8 cellular contexts compared by ENCODE assay signal in genomic region chr20:45813006-45813340, GRCh38. TPM values are rescaled to one million over a fixed set of nuclear protein-coding genes. Genes with fewer than 3 reads are reported as not detected.
DNase-seq lines count a peak whose midpoint lies in the region; ATAC-seq and TF ChIP-seq lines count a peak whose summit lies in the region.

No MANE protein-coding gene starts in this region.

- peak overlapping the region; percentile 59 for H2AFZ ChIP-seq in KMS-11 (ENCODE audit: low read depth)

- H3K4me3 ChIP-seq in BLaER1 (peak overlapping the region; percentile 78), KMS-11 (IDR thresholded peaks at IDR 0.05; ENCODE audit: insufficient read depth, low read depth, low read length) (no peak overlapping the region), choroid plexus epithelial cell (ENCODE audit: low read depth, low read length) (peak overlapping the region; percentile 78)

- H3K9me3 Mint-ChIP-seq in natural killer cell treated with Interleukin-12 subunit alpha and Interleukin-12 subunit beta and Interleukin-15 and Interleukin-18, amount 100 ng/mL, for 72 hours, result no peaks in the 10 kb centered on the region

- TF ChIP-seq CTCF in KMS-11 (conservative IDR thresholded peaks at IDR 0.05; ENCODE audit: low read depth, low read length) (no peak), choroid plexus epithelial cell (conservative IDR thresholded peaks at IDR 0.05; ENCODE audit: low read depth, low read length) (no peak)

- H4K20me1 ChIP-seq in BLaER1, result no peaks in the 10 kb centered on the region
- no peaks in the 10 kb centered on the region for H4K20me1 ChIP-seq in KMS-11 (ENCODE audit: insufficient read depth)

- H3K4me3 Mint-ChIP-seq in natural killer cell treated with Interleukin-12 subunit alpha and Interleukin-12 subunit beta and Interleukin-15 and Interleukin-18, amount 100 ng/mL, for 72 hours, result peak overlapping the region; percentile 95

- DNase-seq in choroid plexus epithelial cell (ENCODE audit: low read depth) (no peak), NCI-H748 (lab: John Stamatoyannopoulos, UW; ENCODE audit: unreplicated experiment) (no peak), NCI-H2081 (lab: John Stamatoyannopoulos, UW) (no peak), NCI-H1694 (lab: John Stamatoyannopoulos, UW) (no peak), NCI-H2029 treated with DMSO at 0.1 percent for 48 hours (lab: John Stamatoyannopoulos, UW) (no peak)
- no peak for DNase-seq in natural killer cell treated with Interleukin-12 subunit alpha and Interleukin-12 subunit beta and Interleukin-15 and Interleukin-18, amount 100 ng/mL, for 72 hours (ENCODE audit: low spot score)

- peak overlapping the region; percentile 76 to 87 for H3K27ac Mint-ChIP-seq in natural killer cell treated with Interleukin-12 subunit alpha and Interleukin-12 subunit beta and Interleukin-15 and Interleukin-18, amount 100 ng/mL, for 72 hours

- H3K27me3 ChIP-seq in BLaER1 (peaks cover 14% of the 10 kb centered on the region; the same call in 1 of the 2 replicates), KMS-11 (ENCODE audit: insufficient read depth, low read depth) (no peaks in the 10 kb centered on the region)

- H3K79me2 ChIP-seq in KMS-11 (ENCODE audit: insufficient read depth, low read depth), result peaks cover 15% of the 10 kb centered on the region

- H3K9me3 ChIP-seq in BLaER1, result peaks cover 19% of the 10 kb centered on the region

- no peak for ATAC-seq in natural killer cell treated with Interleukin-12 subunit alpha and Interleukin-12 subunit beta and Interleukin-15 and Interleukin-18, amount 100 ng/mL, for 72 hours

- peaks cover 40% of the 10 kb centered on the region for H3K4me1 ChIP-seq in BLaER1
- peaks cover 9% of the 10 kb centered on the region for H3K4me1 ChIP-seq in KMS-11 (ENCODE audit: low read depth, poor library complexity, severe bottlenecking)

- H3K36me3 Mint-ChIP-seq in natural killer cell treated with Interleukin-12 subunit alpha and Interleukin-12 subunit beta and Interleukin-15 and Interleukin-18, amount 100 ng/mL, for 72 hours, result peaks cover 26% of the 10 kb centered on the region

- H3K4me1 Mint-ChIP-seq in natural killer cell treated with Interleukin-12 subunit alpha and Interleukin-12 subunit beta and Interleukin-15 and Interleukin-18, amount 100 ng/mL, for 72 hours (ENCODE audit: low read depth in 2 of 2), result peaks cover 12 to 18% of the 10 kb centered on the region in 2 donors

- H3K27me3 Mint-ChIP-seq in natural killer cell treated with Interleukin-12 subunit alpha and Interleukin-12 subunit beta and Interleukin-15 and Interleukin-18, amount 100 ng/mL, for 72 hours, result no peaks in the 10 kb centered on the region

- H3K36me3 ChIP-seq in BLaER1 (peaks cover 74% of the 10 kb centered on the region), KMS-11 (ENCODE audit: insufficient read depth) (peaks cover 9% of the 10 kb centered on the region; the same call in 1 of the 2 replicates)

- peak overlapping the region; percentile 84 for H3K27ac ChIP-seq in BLaER1
- peak overlapping the region; percentile 43; the same call in 1 of the 2 replicates for H3K27ac ChIP-seq in KMS-11

- H3K4me2 ChIP-seq in BLaER1 (peak overlapping the region; percentile 89), KMS-11 (peak overlapping the region; percentile 96)

- H3K9ac ChIP-seq in BLaER1 (peak overlapping the region; percentile 84), KMS-11 (peak overlapping the region; percentile 71)

RNA-seq across cellular contexts. Expression of gene UBE2C, which starts 0.5 kb away (rescaled TPM):
- 100 to 1,000 TPM in 1 of 2 donors, 10 to 100 TPM in 1; 89.7 to 139 TPM for total RNA-seq in natural killer cell treated with Interleukin-12 subunit alpha and Interleukin-12 subunit beta and Interleukin-15 and Interleukin-18, amount 100 ng/mL, for 72 hours

RNA-seq across cellular contexts. Expression of gene TNNC2, which starts 14.1 kb away (rescaled TPM):
- total RNA-seq in natural killer cell treated with Interleukin-12 subunit alpha and Interleukin-12 subunit beta and Interleukin-15 and Interleukin-18, amount 100 ng/mL, for 72 hours, result not detected

RNA-seq across cellular contexts. Expression of gene SNX21, which starts 20.6 kb away (rescaled TPM):
- 1 to 10 TPM; 1.5 to 2.2 TPM for total RNA-seq in natural killer cell treated with Interleukin-12 subunit alpha and Interleukin-12 subunit beta and Interleukin-15 and Interleukin-18, amount 100 ng/mL, for 72 hours

RNA-seq across cellular contexts. Expression of gene DNTTIP1, which starts 21.2 kb away (rescaled TPM):
- 10 to 100 TPM; 25.5 to 30.4 TPM for total RNA-seq in natural killer cell treated with Interleukin-12 subunit alpha and Interleukin-12 subunit beta and Interleukin-15 and Interleukin-18, amount 100 ng/mL, for 72 hours

RNA-seq across cellular contexts. Expression of gene WFDC3, which starts 21.3 kb away (rescaled TPM):
- total RNA-seq in natural killer cell treated with Interleukin-12 subunit alpha and Interleukin-12 subunit beta and Interleukin-15 and Interleukin-18, amount 100 ng/mL, for 72 hours, result not detected
